Comparison of ENCODE assay signal across 15 cellular contexts in the genomic region with DNA sequence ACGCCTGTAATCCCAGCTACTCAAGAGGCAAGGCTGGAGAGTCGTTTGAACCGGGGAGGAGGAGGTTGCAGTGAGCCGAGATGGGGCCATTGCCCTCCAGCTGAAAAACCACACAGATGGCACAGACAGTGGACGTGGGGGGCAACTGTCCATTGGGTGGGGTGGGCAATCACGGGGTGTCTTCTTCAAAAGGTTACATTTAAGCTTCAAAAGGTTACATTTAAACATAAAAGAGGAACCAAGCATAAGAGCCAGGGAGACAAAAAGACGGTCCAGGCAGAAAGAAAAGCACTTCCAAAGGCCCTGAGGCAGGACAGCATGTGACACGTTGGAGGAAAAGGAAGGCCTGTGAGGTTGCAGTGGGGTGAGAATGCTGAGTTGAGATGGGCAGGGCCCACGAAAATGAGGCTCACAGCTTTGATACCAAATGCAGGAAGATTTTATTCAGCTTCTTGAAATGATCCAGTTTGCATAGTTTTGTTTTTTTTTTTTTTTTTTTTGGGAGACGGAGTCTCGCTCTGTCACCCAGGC. TPM values are rescaled to one million over a fixed set of nuclear protein-coding genes. Genes with fewer than 3 reads are reported as not detected.
DNase-seq lines count a peak whose midpoint lies in the region; ATAC-seq and TF ChIP-seq lines count a peak whose summit lies in the region.
"Had no signal": no experiment of that assay in that cellular context is flagged by ENCODE, and none has a peak within 500 bp of the region (broad histone marks: within the 10 kb centered on the region; RNA-seq: fewer than 3 reads in every experiment).

No MANE protein-coding gene starts in this region.

- H3K4me2 ChIP-seq in neural progenitor cell, result no peak overlapping the region
- H3K4me2 ChIP-seq in smooth muscle cell, result no peak overlapping the region
- H3K4me2 ChIP-seq: PC-9 had no signal

- peak overlapping the region; percentile 57 for H3K4me3 Mint-ChIP-seq in natural killer cell treated with Interleukin-12 subunit alpha and Interleukin-12 subunit beta and Interleukin-15 and Interleukin-18, amount 100 ng/mL, for 72 hours
- H3K4me3 Mint-ChIP-seq in natural killer cell (no peak overlapping the region), neural progenitor cell (no peak overlapping the region)
- H3K4me3 Mint-ChIP-seq: activated CD4-positive, alpha-beta T cell treated with anti-CD3 and anti-CD28 coated beads for 36 hours; activated naive CD8-positive, alpha-beta T cell had no signal

- no peaks in the 10 kb centered on the region for H3K36me3 Mint-ChIP-seq in natural killer cell treated with Interleukin-12 subunit alpha and Interleukin-12 subunit beta and Interleukin-15 and Interleukin-18, amount 100 ng/mL, for 72 hours
- H3K36me3 Mint-ChIP-seq in natural killer cell, result no peaks in the 10 kb centered on the region
- peaks cover 6% of the 10 kb centered on the region for H3K36me3 Mint-ChIP-seq in neural progenitor cell

- peaks cover 0 to 4% of the 10 kb centered on the region in 2 donors for H3K27me3 Mint-ChIP-seq in natural killer cell treated with Interleukin-12 subunit alpha and Interleukin-12 subunit beta and Interleukin-15 and Interleukin-18, amount 100 ng/mL, for 72 hours
- H3K27me3 Mint-ChIP-seq in natural killer cell (ENCODE audit: low read depth in 2 of 2) (peaks cover 6 to 9% of the 10 kb centered on the region in 2 donors), neural progenitor cell (ENCODE audit: insufficient read depth, low read depth) (peaks cover 8% of the 10 kb centered on the region)
- H3K27me3 Mint-ChIP-seq: activated CD4-positive, alpha-beta T cell treated with anti-CD3 and anti-CD28 coated beads for 36 hours; activated naive CD8-positive, alpha-beta T cell had no signal

- peak overlapping the region; percentile 78 to 84 for H3K27ac Mint-ChIP-seq in natural killer cell treated with Interleukin-12 subunit alpha and Interleukin-12 subunit beta and Interleukin-15 and Interleukin-18, amount 100 ng/mL, for 72 hours
- H3K27ac Mint-ChIP-seq in natural killer cell (no peak overlapping the region), neural progenitor cell (peak overlapping the region; percentile 10)
- H3K27ac Mint-ChIP-seq: activated CD4-positive, alpha-beta T cell treated with anti-CD3 and anti-CD28 coated beads for 36 hours; activated naive CD8-positive, alpha-beta T cell had no signal

- H2AFZ ChIP-seq in neural progenitor cell (replicated peaks), result no peak overlapping the region
- no peak overlapping the region for H2AFZ ChIP-seq in smooth muscle cell (ENCODE audit: low read depth)
- H2AFZ ChIP-seq: PC-9 had no signal

- TF ChIP-seq CTCF in natural killer cell (IDR thresholded peaks at IDR 0.05) (no peak), colonic mucosa (IDR thresholded peaks at IDR 0.05) (no peak), neural progenitor cell (IDR thresholded peaks at IDR 0.05) (no peak), smooth muscle cell (IDR thresholded peaks at IDR 0.05; ENCODE audit: borderline replicate concordance, insufficient read depth, poor library complexity, severe bottlenecking) (no peak)

- no peaks in the 10 kb centered on the region for H3K9me3 ChIP-seq in colonic mucosa
- no peaks in the 10 kb centered on the region for H3K9me3 ChIP-seq in neural progenitor cell (ENCODE audit: low read depth)
- no peaks in the 10 kb centered on the region for H3K9me3 ChIP-seq in smooth muscle cell (replicated peaks; ENCODE audit: low read depth)
- H3K9me3 ChIP-seq: prostate gland, testis had no signal

- peaks cover 18 to 32% of the 10 kb centered on the region in 2 donors for H3K4me1 Mint-ChIP-seq in natural killer cell treated with Interleukin-12 subunit alpha and Interleukin-12 subunit beta and Interleukin-15 and Interleukin-18, amount 100 ng/mL, for 72 hours (ENCODE audit: low read depth in 2 of 2)
- peaks cover 11% of the 10 kb centered on the region in 2 donors for H3K4me1 Mint-ChIP-seq in natural killer cell
- peaks cover 38% of the 10 kb centered on the region for H3K4me1 Mint-ChIP-seq in neural progenitor cell
- H3K4me1 Mint-ChIP-seq: activated CD4-positive, alpha-beta T cell treated with anti-CD3 and anti-CD28 coated beads for 36 hours had no signal

- H3K79me2 ChIP-seq in neural progenitor cell (ENCODE audit: low read depth), result no peaks in the 10 kb centered on the region
- H3K79me2 ChIP-seq in smooth muscle cell (ENCODE audit: low read depth), result no peaks in the 10 kb centered on the region

- H3K27ac ChIP-seq in colonic mucosa (peak overlapping the region; percentile 19), neural progenitor cell (no peak overlapping the region), smooth muscle cell (ENCODE audit: low read depth) (no peak overlapping the region)
- H3K27ac ChIP-seq: PC-9, prostate gland had no signal

- H3K36me3 ChIP-seq in colonic mucosa, result no peaks in the 10 kb centered on the region
- no peaks in the 10 kb centered on the region for H3K36me3 ChIP-seq in neural progenitor cell
- H3K36me3 ChIP-seq in smooth muscle cell (ENCODE audit: low read depth), result no peaks in the 10 kb centered on the region
- H3K36me3 ChIP-seq: prostate gland had no signal

- H3K27me3 ChIP-seq in colonic mucosa (no peaks in the 10 kb centered on the region), neural progenitor cell (no peaks in the 10 kb centered on the region), smooth muscle cell (ENCODE audit: low read depth) (no peaks in the 10 kb centered on the region)
- H3K27me3 ChIP-seq: testis had no signal

- DNase-seq in natural killer cell treated with Interleukin-12 subunit alpha and Interleukin-12 subunit beta and Interleukin-15 and Interleukin-18, amount 100 ng/mL, for 72 hours (ENCODE audit: low spot score), result no peak
- DNase-seq in natural killer cell (no peak), colonic mucosa (no peak), neural progenitor cell (ENCODE audit: low spot score) (no peak), smooth muscle cell (lab: John Stamatoyannopoulos, UW; ENCODE audit: unreplicated experiment) (no peak)
- DNase-seq: activated CD4-positive, alpha-beta T cell treated with anti-CD3 and anti-CD28 coated beads for 36 hours; NCI-H187; PC-9; T-helper 2 cell had no signal

- H3K9ac ChIP-seq in colonic mucosa (ENCODE audit: low read depth in 2 of 2, low read length in 2 of 2) (no peak overlapping the region), neural progenitor cell (no peak overlapping the region), smooth muscle cell (ENCODE audit: low read depth) (no peak overlapping the region)

- no peak for ATAC-seq in natural killer cell treated with Interleukin-12 subunit alpha and Interleukin-12 subunit beta and Interleukin-15 and Interleukin-18, amount 100 ng/mL, for 72 hours
- no peak for ATAC-seq in natural killer cell
- no peak for ATAC-seq in HG03457 (IDR thresholded peaks at IDR 0.05; ENCODE audit: unreplicated experiment)
- no peak for ATAC-seq in GM18867 (IDR thresholded peaks at IDR 0.05; ENCODE audit: unreplicated experiment)
- ATAC-seq in HG02610 (IDR thresholded peaks at IDR 0.05; ENCODE audit: unreplicated experiment), result no peak
- ATAC-seq: activated CD4-positive, alpha-beta T cell treated with anti-CD3 and anti-CD28 coated beads for 36 hours had no signal

- H4K20me1 ChIP-seq in neural progenitor cell (ENCODE audit: low read depth) (peaks cover 3% of the 10 kb centered on the region), smooth muscle cell (ENCODE audit: low read depth) (no peaks in the 10 kb centered on the region)

- 90% methylated on average over 11 of the region's 11 CpGs for WGBS in smooth muscle cell (ENCODE audit: low lambda C conversion rate)

- H3F3A ChIP-seq in neural progenitor cell (ENCODE audit: low read depth) (no peaks in the 10 kb centered on the region), smooth muscle cell (ENCODE audit: low read depth) (no peaks in the 10 kb centered on the region)

- H3K4me3 ChIP-seq in colonic mucosa (no peak overlapping the region), neural progenitor cell (no peak overlapping the region), smooth muscle cell (no peak overlapping the region)
- H3K4me3 ChIP-seq: PC-9, prostate gland, testis had no signal

- no peaks in the 10 kb centered on the region for H3K4me1 ChIP-seq in colonic mucosa
- H3K4me1 ChIP-seq in neural progenitor cell, result no peaks in the 10 kb centered on the region
- no peaks in the 10 kb centered on the region for H3K4me1 ChIP-seq in smooth muscle cell (ENCODE audit: low read depth)
- H3K4me1 ChIP-seq: prostate gland had no signal

- intact Hi-C loops in natural killer cell (cut with micrococcal nuclease), result no loop called here
- intact Hi-C loops in colonic mucosa (cut with DNase I), result no loop called here

- H3K9me3 Mint-ChIP-seq in natural killer cell treated with Interleukin-12 subunit alpha and Interleukin-12 subunit beta and Interleukin-15 and Interleukin-18, amount 100 ng/mL, for 72 hours, result no peaks in the 10 kb centered on the region
- H3K9me3 Mint-ChIP-seq in natural killer cell, result no peaks in the 10 kb centered on the region
- H3K9me3 Mint-ChIP-seq in neural progenitor cell, result peaks cover 2% of the 10 kb centered on the region

RNA-seq across cellular contexts. Expression of a gene that starts 10.7 kb away (rescaled TPM):
- total RNA-seq in natural killer cell treated with Interleukin-12 subunit alpha and Interleukin-12 subunit beta and Interleukin-15 and Interleukin-18, amount 100 ng/mL, for 72 hours, result 10 to 100 TPM in 1 of 2 donors, 1 to 10 TPM in 1; 10.0 to 45.6 TPM
- total RNA-seq in natural killer cell (1 to 10 TPM; 1.1 to 2.7 (median 1.3) TPM), colonic mucosa (10 to 100 TPM; 44.9 to 83.1 TPM), neural progenitor cell (ENCODE audit: low replicate concordance) (4.3 and 7.8 TPM in 2 replicates), smooth muscle cell (4.5 and 6.8 TPM in 2 replicates)
- 10.1 and 16.9 TPM in 2 replicates for polyA plus RNA-seq in smooth muscle cell

Comparison
In these comparisons a context has a peak if more than half of its experiments do, and no peak if none do; other contexts are left out.
1. H3K27ac Mint-ChIP-seq: peak in natural killer cell treated with Interleukin-12 subunit alpha and Interleukin-12 subunit beta and Interleukin-15 and Interleukin-18, amount 100 ng/mL, for 72 hours (2 of 2) and neural progenitor cell (single experiment); none in natural killer cell (0 of 2).